18 cellular contexts compared by ENCODE assay signal in the genomic region with DNA sequence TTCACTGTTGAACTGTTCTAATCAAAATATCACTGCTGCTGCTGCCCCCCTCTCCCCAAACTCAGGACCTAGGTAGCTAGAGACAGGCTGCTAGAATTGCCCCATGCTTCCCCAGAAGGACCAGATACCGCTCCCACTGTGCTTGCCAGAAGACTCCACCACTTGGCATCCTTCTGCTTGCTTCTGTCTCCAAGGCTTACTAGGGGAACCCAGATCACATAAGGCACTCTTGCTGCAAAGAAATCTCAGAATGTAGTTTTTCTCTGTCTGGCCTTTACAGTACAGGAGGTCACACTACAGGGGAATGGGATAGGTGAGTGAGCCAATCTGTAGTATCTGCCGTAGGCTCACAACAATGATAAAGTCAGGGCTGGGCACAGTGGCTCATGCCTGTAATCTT.
"Had no signal": no experiment of that assay in that cellular context is flagged by ENCODE, and none has a peak within 500 bp of the region (broad histone marks: within the 10 kb centered on the region; RNA-seq: fewer than 3 reads in every experiment).

No MANE protein-coding gene starts in this region.

- H3K36me3 Mint-ChIP-seq: natural killer cell had no signal

- H3K36me3 ChIP-seq: esophagus muscularis mucosa had no signal

- H3K27me3 ChIP-seq: body of pancreas, esophagus muscularis mucosa had no signal

- DNase-seq: activated CD4-positive, alpha-beta T cell treated with anti-CD3 and anti-CD28 coated beads, Interleukin-2, amount 10 ng/mL, durations not matched to agents 7 days and 5 days; activated CD4-positive, CD25-positive, alpha-beta regulatory T cell; activated CD8-positive, alpha-beta memory T cell treated with anti-CD3 and anti-CD28 coated beads for 24 hours; activated naive CD4-positive, alpha-beta T cell treated with anti-CD3 and anti-CD28 coated beads, Interleukin-2, amount 50 U/mL, for 16 hours; activated T-cell treated with anti-CD3 and anti-CD28 coated beads for 4 hours; amniotic stem cell; body of pancreas; foreskin keratinocyte; kidney; natural killer cell; occipital lobe; stimulated activated CD4-positive, alpha-beta T cell treated with anti-CD3 and anti-CD28 coated beads, Interleukin-4, amount 100 ng/mL, for 24 hours had no signal

- H3K27ac ChIP-seq: body of pancreas, foreskin keratinocyte, SK-N-MC had no signal

- ATAC-seq: body of pancreas, foreskin keratinocyte, natural killer cell, sciatic nerve had no signal

- H3K27ac Mint-ChIP-seq: activated CD4-positive, alpha-beta T cell treated with anti-CD3 and anti-CD28 coated beads, Interleukin-2, amount 10 ng/mL, durations not matched to agents 7 days and 5 days; activated T-helper 2 cell treated with anti-CD3 and anti-CD28 coated beads, Interferon-gamma antibody, Interleukin-2, Interleukin-4, amounts not matched to agents 10 μg/mL and 5 μg/mL and 100 μg/mL, durations not matched to agents 14 hours and 24 hours and 36 hours; natural killer cell had no signal

- H3K4me3 Mint-ChIP-seq: activated CD4-positive, alpha-beta T cell treated with anti-CD3 and anti-CD28 coated beads, Interleukin-2, amount 10 ng/mL, durations not matched to agents 7 days and 5 days; natural killer cell; stimulated activated naive CD8-positive, alpha-beta T cell treated with anti-CD3 and anti-CD28 coated beads, Interleukin-15, Interleukin-2, amounts not matched to agents 100 ng/mL and 50 ng/mL, for 24 hours had no signal

- H3K9me3 Mint-ChIP-seq: activated CD4-positive, alpha-beta T cell treated with anti-CD3 and anti-CD28 coated beads, Interleukin-2, amount 10 ng/mL, durations not matched to agents 7 days and 5 days; activated T-helper 2 cell treated with anti-CD3 and anti-CD28 coated beads, Interferon-gamma antibody, Interleukin-2, Interleukin-4, amounts not matched to agents 10 μg/mL and 5 μg/mL and 100 μg/mL, durations not matched to agents 14 hours and 24 hours and 36 hours; natural killer cell; stimulated activated naive CD8-positive, alpha-beta T cell treated with anti-CD3 and anti-CD28 coated beads, Interleukin-15, Interleukin-2, amounts not matched to agents 100 ng/mL and 50 ng/mL, for 24 hours had no signal

- H3K27me3 Mint-ChIP-seq: progenitor cell of endocrine pancreas had no signal

- H3K4me1 ChIP-seq: body of pancreas, foreskin keratinocyte had no signal

- H3K9me3 ChIP-seq: body of pancreas, esophagus muscularis mucosa had no signal

- H3K4me3 ChIP-seq: body of pancreas, esophagus muscularis mucosa, SK-N-MC had no signal
